In genomic region chr7:85995101-85995500, GRCh38 we compare ENCODE assay signal across 2 cellular contexts.
TF ChIP-seq lines count a peak whose summit lies in the region.

No MANE protein-coding gene starts in this region.

TF ChIP-seq in SK-N-SH treated with all-trans-retinoic acid at 6 μM for 48 hours, 23 proteins besides CTCF, POLR2A, EP300 and RAD21 (continued from another document):
- no peak for TF ChIP-seq CSRNP3 (CRISPR knock-in tag; IDR thresholded peaks at IDR 0.05)
- TF ChIP-seq, protein P1, sequence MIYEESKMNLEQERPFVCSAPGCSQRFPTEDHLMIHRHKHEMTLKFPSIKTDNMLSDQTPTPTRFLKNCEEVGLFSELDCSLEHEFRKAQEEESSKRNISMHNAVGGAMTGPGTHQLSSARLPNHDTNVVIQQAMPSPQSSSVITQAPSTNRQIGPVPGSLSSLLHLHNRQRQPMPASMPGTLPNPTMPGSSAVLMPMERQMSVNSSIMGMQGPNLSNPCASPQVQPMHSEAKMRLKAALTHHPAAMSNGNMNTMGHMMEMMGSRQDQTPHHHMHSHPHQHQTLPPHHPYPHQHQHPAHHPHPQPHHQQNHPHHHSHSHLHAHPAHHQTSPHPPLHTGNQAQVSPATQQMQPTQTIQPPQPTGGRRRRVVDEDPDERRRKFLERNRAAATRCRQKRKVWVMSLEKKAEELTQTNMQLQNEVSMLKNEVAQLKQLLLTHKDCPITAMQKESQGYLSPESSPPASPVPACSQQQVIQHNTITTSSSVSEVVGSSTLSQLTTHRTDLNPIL (CRISPR knock-in tag; IDR thresholded peaks at IDR 0.05; ENCODE audit: low read depth) = no peak
- no peak for TF ChIP-seq PATZ1 (CRISPR knock-in tag; IDR thresholded peaks at IDR 0.05; ENCODE audit: borderline replicate concordance)
- no peak for TF ChIP-seq OSR1 (CRISPR knock-in tag; IDR thresholded peaks at IDR 0.05)
- no peak for TF ChIP-seq GLIS3 (CRISPR knock-in tag; IDR thresholded peaks at IDR 0.05)
- TF ChIP-seq ESRRG (CRISPR knock-in tag; IDR thresholded peaks at IDR 0.05) = no peak
- TF ChIP-seq ZNF565 (CRISPR knock-in tag; conservative IDR thresholded peaks at IDR 0.05; ENCODE audit: low read depth) = no peak
- TF ChIP-seq TCF4 (CRISPR knock-in tag; IDR thresholded peaks at IDR 0.05; ENCODE audit: borderline replicate concordance) = no peak
TF ChIP-seq in SK-N-SH treated with all-trans-retinoic acid at 6 μM for 48 hours: peak in this region for 0.

TF ChIP-seq in GM12878, 131 proteins besides CTCF, POLR2A, EP300 and RAD21 (continued from another document):
- no peak for TF ChIP-seq RELB (IDR thresholded peaks at IDR 0.05; ENCODE audit: low read depth)
- no peak for TF ChIP-seq KLF5 (IDR thresholded peaks at IDR 0.05; ENCODE audit: partially characterized antibody)
- TF ChIP-seq ZNF207 (IDR thresholded peaks at IDR 0.05; ENCODE audit: borderline replicate concordance) = no peak
- TF ChIP-seq MYB (IDR thresholded peaks at IDR 0.05; ENCODE audit: borderline replicate concordance, low read depth, low read length) = no peak
- TF ChIP-seq NFXL1 (IDR thresholded peaks at IDR 0.05; ENCODE audit: borderline replicate concordance) = no peak
- no peak for TF ChIP-seq BRCA1 (IDR thresholded peaks at IDR 0.05; ENCODE audit: low read depth, low read length)
- TF ChIP-seq NFYA (IDR thresholded peaks at IDR 0.05; ENCODE audit: borderline replicate concordance, low read depth, low read length) = no peak
- TF ChIP-seq MYC (IDR thresholded peaks at IDR 0.05; ENCODE audit: insufficient read depth, insufficient read length, insufficient replicate concordance, low read length, severe bottlenecking) = no peak
- no peak for TF ChIP-seq GATAD2B (conservative IDR thresholded peaks at IDR 0.05; ENCODE audit: low read depth)
- no peak for TF ChIP-seq ETV6 (conservative IDR thresholded peaks at IDR 0.05 in 1 of 2, IDR thresholded peaks at IDR 0.05 in 1 of 2; ENCODE audit: borderline replicate concordance in 1 of 2, low read depth in 1 of 2)
- TF ChIP-seq CEBPZ (IDR thresholded peaks at IDR 0.05; ENCODE audit: low read depth, low read length) = no peak
- TF ChIP-seq EZH2 (IDR thresholded peaks at IDR 0.05; ENCODE audit: borderline replicate concordance, control insufficient read depth, low read depth, low read length) = no peak
- TF ChIP-seq, protein P2, sequence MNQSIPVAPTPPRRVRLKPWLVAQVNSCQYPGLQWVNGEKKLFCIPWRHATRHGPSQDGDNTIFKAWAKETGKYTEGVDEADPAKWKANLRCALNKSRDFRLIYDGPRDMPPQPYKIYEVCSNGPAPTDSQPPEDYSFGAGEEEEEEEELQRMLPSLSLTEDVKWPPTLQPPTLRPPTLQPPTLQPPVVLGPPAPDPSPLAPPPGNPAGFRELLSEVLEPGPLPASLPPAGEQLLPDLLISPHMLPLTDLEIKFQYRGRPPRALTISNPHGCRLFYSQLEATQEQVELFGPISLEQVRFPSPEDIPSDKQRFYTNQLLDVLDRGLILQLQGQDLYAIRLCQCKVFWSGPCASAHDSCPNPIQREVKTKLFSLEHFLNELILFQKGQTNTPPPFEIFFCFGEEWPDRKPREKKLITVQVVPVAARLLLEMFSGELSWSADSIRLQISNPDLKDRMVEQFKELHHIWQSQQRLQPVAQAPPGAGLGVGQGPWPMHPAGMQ (IDR thresholded peaks at IDR 0.05; ENCODE audit: borderline replicate concordance) = no peak
- no peak for TF ChIP-seq ZBTB4 (CRISPR knock-in tag; IDR thresholded peaks at IDR 0.05)
- TF ChIP-seq E2F4 (IDR thresholded peaks at IDR 0.05; ENCODE audit: low read depth, low read length) = no peak
TF ChIP-seq in GM12878: peak in this region for 0.
